Comparison of ENCODE assay signal across 39 cellular contexts in genomic region chr7:96986901-96987300, GRCh38. TPM values are rescaled to one million over a fixed set of nuclear protein-coding genes. Genes with fewer than 3 reads are reported as not detected.
"Had no signal": no experiment of that assay in that cellular context is flagged by ENCODE, and none has a peak within 500 bp of the region (broad histone marks: within the 10 kb centered on the region; RNA-seq: fewer than 3 reads in every experiment).

No MANE protein-coding gene starts in this region.

- H3K9me3 ChIP-seq: adrenal gland, ascending aorta, body of pancreas, breast epithelium had no signal

- H3K4me1 ChIP-seq: adrenal gland, ascending aorta, breast epithelium had no signal

- ATAC-seq: activated naive CD4-positive, alpha-beta T cell treated with anti-CD3 and anti-CD28 coated beads, Interleukin-2, amount 50 U/mL, for 72 hours; activated naive CD8-positive, alpha-beta T cell treated with anti-CD3 and anti-CD28 coated beads, Interleukin-2, amount 50 U/mL, for 24 hours; activated T-cell treated with anti-CD3 and anti-CD28 coated beads, Interleukin-2, amount 50 U/mL, for 4 hours; activated T-cell treated with anti-CD3 and anti-CD28 coated beads, Interleukin-2, amount 50 U/mL, for 72 hours; activated T-helper 17 cell treated with anti-CD3 and anti-CD28 coated beads, Interleukin-2, amount 50 U/mL, for 72 hours; body of pancreas had no signal

- DNase-seq: activated effector memory CD4-positive, alpha-beta T cell treated with anti-CD3 and anti-CD28 coated beads, Interleukin-2, amount 50 U/mL, for 16 hours; activated effector memory CD4-positive, alpha-beta T cell treated with Interleukin-2 at 50 U/mL for 16 hours; activated gamma-delta T cell; activated gamma-delta T cell treated with Interleukin-2 at 50 U/mL for 16 hours; activated naive CD4-positive, alpha-beta T cell; activated naive CD4-positive, alpha-beta T cell treated with anti-CD3 and anti-CD28 coated beads for 36 hours; activated naive CD4-positive, alpha-beta T cell treated with anti-CD3 and anti-CD28 coated beads, Interleukin-2, amount 10 ng/mL, durations not matched to agents 7 days and 5 days; activated naive CD4-positive, alpha-beta T cell treated with anti-CD3 and anti-CD28 coated beads, Interleukin-2, amount 50 U/mL, for 16 hours; activated naive CD4-positive, alpha-beta T cell treated with Interleukin-2 at 50 U/mL for 16 hours; activated naive CD8-positive, alpha-beta T cell treated with anti-CD3 and anti-CD28 coated beads for 36 hours; activated naive CD8-positive, alpha-beta T cell treated with anti-CD3 and anti-CD28 coated beads, Interleukin-2, amount 10 ng/mL, durations not matched to agents 7 days and 5 days; activated naive CD8-positive, alpha-beta T cell treated with anti-CD3 and anti-CD28 coated beads, Interleukin-2, amount 50 U/mL, for 24 hours; activated T-cell treated with anti-CD3 and anti-CD28 coated beads, Interleukin-2, amount 50 U/mL, for 1 hour; activated T-cell treated with anti-CD3 and anti-CD28 coated beads, Interleukin-2, amount 50 U/mL, for 24 hours; activated T-cell treated with anti-CD3 and anti-CD28 coated beads, Interleukin-2, amount 50 U/mL, for 4 hours; activated T-cell treated with anti-CD3 and anti-CD28 coated beads, Interleukin-2, amount 50 U/mL, for 48 hours; activated T-cell treated with anti-CD3 and anti-CD28 coated beads, Interleukin-2, amount 50 U/mL, for 72 hours; adrenal gland; amniotic stem cell; amygdala; anterior cingulate cortex; aorta; body of pancreas; brain microvascular endothelial cell; caudate nucleus; central memory CD4-positive, alpha-beta T cell; cerebellar nuclear complex had no signal

- H3K27me3 ChIP-seq: body of pancreas had no signal

- H3K27ac ChIP-seq: adrenal gland, ascending aorta, body of pancreas, brain microvascular endothelial cell, breast epithelium, cardiac muscle cell had no signal

- H3K4me3 ChIP-seq: adrenal gland, ascending aorta, body of pancreas, breast epithelium, cardiac muscle cell had no signal

- H3K36me3 ChIP-seq: adrenal gland, ascending aorta, brain microvascular endothelial cell, breast epithelium, cardiac muscle cell had no signal

RNA-seq across cellular contexts. Expression of gene DLX6, which starts 18.5 kb away (rescaled TPM):
- total RNA-seq: activated naive CD4-positive, alpha-beta T cell treated with anti-CD3 and anti-CD28 coated beads for 36 hours; activated naive CD4-positive, alpha-beta T cell treated with anti-CD3 and anti-CD28 coated beads, Interleukin-2, amount 50 U/mL, for 72 hours; activated naive CD8-positive, alpha-beta T cell treated with anti-CD3 and anti-CD28 coated beads for 36 hours; activated naive CD8-positive, alpha-beta T cell treated with anti-CD3 and anti-CD28 coated beads, Interleukin-2, amount 10 ng/mL, durations not matched to agents 7 days and 5 days; activated T-cell treated with anti-CD3 and anti-CD28 coated beads, Interleukin-2, amount 50 U/mL, for 4 hours; activated T-cell treated with anti-CD3 and anti-CD28 coated beads, Interleukin-2, amount 50 U/mL, for 72 hours; activated T-helper 1 cell treated with anti-CD3 and anti-CD28 coated beads, Interleukin-12 subunit alpha, Interleukin-12 subunit beta, Interleukin-2, Interleukin-4 antibody, amounts not matched to agents 30 ng/mL and 10 ng/mL and 1 ng/mL, durations not matched to agents 14 hours and 24 hours and 36 hours; activated T-helper 17 cell treated with anti-CD3 and anti-CD28 coated beads, Interleukin-2, amount 50 U/mL, for 72 hours; activated T-helper 2 cell treated with anti-CD3 and anti-CD28 coated beads, Interferon-gamma antibody, Interleukin-2, Interleukin-4, amounts not matched to agents 10 μg/mL and 5 μg/mL and 100 μg/mL, durations not matched to agents 14 hours and 24 hours and 36 hours; ascending aorta; body of pancreas; bronchial epithelial cell; cardiac muscle cell; cardiac septum; cerebellum; chondrocyte had no signal
- polyA plus RNA-seq: adipose tissue, adrenal gland, cardiac muscle cell had no signal

RNA-seq across cellular contexts. Expression of gene DLX5, which starts 37.7 kb away (rescaled TPM):
- total RNA-seq: activated naive CD4-positive, alpha-beta T cell treated with anti-CD3 and anti-CD28 coated beads for 36 hours; activated naive CD4-positive, alpha-beta T cell treated with anti-CD3 and anti-CD28 coated beads, Interleukin-2, amount 50 U/mL, for 72 hours; activated naive CD8-positive, alpha-beta T cell treated with anti-CD3 and anti-CD28 coated beads for 36 hours; activated naive CD8-positive, alpha-beta T cell treated with anti-CD3 and anti-CD28 coated beads, Interleukin-2, amount 10 ng/mL, durations not matched to agents 7 days and 5 days; activated T-cell treated with anti-CD3 and anti-CD28 coated beads, Interleukin-2, amount 50 U/mL, for 4 hours; activated T-cell treated with anti-CD3 and anti-CD28 coated beads, Interleukin-2, amount 50 U/mL, for 72 hours; activated T-helper 1 cell treated with anti-CD3 and anti-CD28 coated beads, Interleukin-12 subunit alpha, Interleukin-12 subunit beta, Interleukin-2, Interleukin-4 antibody, amounts not matched to agents 30 ng/mL and 10 ng/mL and 1 ng/mL, durations not matched to agents 14 hours and 24 hours and 36 hours; activated T-helper 17 cell treated with anti-CD3 and anti-CD28 coated beads, Interleukin-2, amount 50 U/mL, for 72 hours; activated T-helper 2 cell treated with anti-CD3 and anti-CD28 coated beads, Interferon-gamma antibody, Interleukin-2, Interleukin-4, amounts not matched to agents 10 μg/mL and 5 μg/mL and 100 μg/mL, durations not matched to agents 14 hours and 24 hours and 36 hours; ascending aorta; body of pancreas; breast epithelium; bronchial epithelial cell; cardiac muscle cell; cerebellum had no signal
- polyA plus RNA-seq: aorta had no signal
